Comparison of ENCODE assay signal across 11 cellular contexts in genomic region chr3:188298585-188298984, GRCh38.
DNase-seq lines count a peak whose midpoint lies in the region; ATAC-seq and TF ChIP-seq lines count a peak whose summit lies in the region.
"Had no signal": no experiment of that assay in that cellular context is flagged by ENCODE, and none has a peak within 500 bp of the region (broad histone marks: within the 10 kb centered on the region; RNA-seq: fewer than 3 reads in every experiment).

No MANE protein-coding gene starts in this region.

- TF ChIP-seq CTCF in OCI-LY3 (IDR thresholded peaks at IDR 0.05; ENCODE audit: low read depth, low read length) = no peak
- no peak for TF ChIP-seq CTCF in sigmoid colon (IDR thresholded peaks at IDR 0.05)

- H3K4me2 ChIP-seq in OCI-LY3 (ENCODE audit: low read length) = peak overlapping the region; percentile 88

- H3K4me3 ChIP-seq in OCI-LY3 (ENCODE audit: low read length) = no peak overlapping the region
- H3K4me3 ChIP-seq in sigmoid colon = no peak overlapping the region

- TF ChIP-seq POLR2A in sigmoid colon (IDR thresholded peaks at IDR 0.05) = no peak

- peak; percentile 3 for ATAC-seq in activated CD4-positive, alpha-beta T cell treated with anti-CD3 and anti-CD28 coated beads for 36 hours
- no peak for ATAC-seq in HG03108 (IDR thresholded peaks at IDR 0.05; ENCODE audit: unreplicated experiment)

- H3K4me1 Mint-ChIP-seq in activated CD4-positive, alpha-beta T cell treated with anti-CD3 and anti-CD28 coated beads for 36 hours = peaks cover 86% of the 10 kb centered on the region
- peaks cover 33 to 62% of the 10 kb centered on the region in 2 donors for H3K4me1 Mint-ChIP-seq in immature natural killer cell

- peaks cover 19% of the 10 kb centered on the region for H3K36me3 Mint-ChIP-seq in activated CD4-positive, alpha-beta T cell treated with anti-CD3 and anti-CD28 coated beads for 36 hours (ENCODE audit: low read depth)
- H3K36me3 Mint-ChIP-seq in immature natural killer cell = peaks cover 6 to 20% (median 9%) of the 10 kb centered on the region in 3 donors

- no peaks in the 10 kb centered on the region for H4K20me1 ChIP-seq in OCI-LY3 (ENCODE audit: insufficient read depth, low read length)

- H3K9me3 Mint-ChIP-seq in activated CD4-positive, alpha-beta T cell treated with anti-CD3 and anti-CD28 coated beads for 36 hours (ENCODE audit: low read depth) = no peaks in the 10 kb centered on the region
- H3K9me3 Mint-ChIP-seq in immature natural killer cell = no peaks in the 10 kb centered on the region
- H3K9me3 Mint-ChIP-seq: neural crest cell had no signal

- TF ChIP-seq EP300 in sigmoid colon (IDR thresholded peaks at IDR 0.05) = no peak

- H3K27ac Mint-ChIP-seq in activated CD4-positive, alpha-beta T cell treated with anti-CD3 and anti-CD28 coated beads for 36 hours = peak overlapping the region; percentile 96
- no peak overlapping the region for H3K27ac Mint-ChIP-seq in immature natural killer cell

- 35 to 46% methylated on average over 3 of the region's 3 CpGs for WGBS in sigmoid colon, 2 donors

- peak overlapping the region; percentile 55 for H3K4me3 Mint-ChIP-seq in activated CD4-positive, alpha-beta T cell treated with anti-CD3 and anti-CD28 coated beads for 36 hours
- peak overlapping the region in 1 of 5 donors; percentile 15 for H3K4me3 Mint-ChIP-seq in immature natural killer cell
- H3K4me3 Mint-ChIP-seq: neural crest cell had no signal

- H3K27ac ChIP-seq in OCI-LY3 (ENCODE audit: low read length) (peak overlapping the region; percentile 37), sigmoid colon (peak overlapping the region; percentile 75 to 94 (median 84))

- no peaks in the 10 kb centered on the region for H3K27me3 ChIP-seq in OCI-LY3 (ENCODE audit: low read depth, low read length)
- H3K27me3 ChIP-seq in sigmoid colon = no peaks in the 10 kb centered on the region

- H3K4me1 ChIP-seq in OCI-LY3 (ENCODE audit: low read length) (peaks cover 66% of the 10 kb centered on the region), sigmoid colon (peaks cover 0 to 100% (median 93%) of the 10 kb centered on the region in 4 donors)

- POLR2A ChIA-PET in activated CD4-positive, alpha-beta T cell treated with anti-CD3 and anti-CD28 coated beads for 36 hours (lab: Charles Lee) = interaction anchor here (0.5 to 3.0 kb wide), 13 partner anchors 13 to 760 kb away, joined by 3 to 23 read pairs (median 4); no protein-coding TSS in a partner anchor

- peak overlapping the region; percentile 50; the same call in 1 of the 2 replicates for H3K9ac ChIP-seq in OCI-LY3 (ENCODE audit: low read length)

- CTCF ChIA-PET in activated CD4-positive, alpha-beta T cell treated with anti-CD3 and anti-CD28 coated beads for 36 hours (lab: Charles Lee) = interaction anchor here (0.5 to 3.9 kb wide), 16 partner anchors 9 to 656 kb away, joined by 3 to 35 read pairs (median 4); partner anchors contain the start of gene BCL6

- H2AFZ ChIP-seq in OCI-LY3 (ENCODE audit: low read depth, low read length) = no peak overlapping the region

- intact Hi-C loops in activated CD4-positive, alpha-beta T cell treated with anti-CD3 and anti-CD28 coated beads for 36 hours (cut with DNase I, micrococcal nuclease) = loop anchor here (2.0 to 5.0 kb wide), 10 partner anchors 42 to 654 kb away; no protein-coding TSS in a partner anchor
- intact Hi-C loops in sigmoid colon (cut with DNase I) = no loop called here

- no peaks in the 10 kb centered on the region for H3K27me3 Mint-ChIP-seq in activated CD4-positive, alpha-beta T cell treated with anti-CD3 and anti-CD28 coated beads for 36 hours
- peaks cover 0 to 2% (median 0%) of the 10 kb centered on the region in 3 donors for H3K27me3 Mint-ChIP-seq in immature natural killer cell (ENCODE audit: low read depth in 3 of 3)

- H3K79me2 ChIP-seq in OCI-LY3 (ENCODE audit: low read length) = no peaks in the 10 kb centered on the region

- no peak for DNase-seq in activated CD4-positive, alpha-beta T cell treated with anti-CD3 and anti-CD28 coated beads for 36 hours
- DNase-seq in activated CD4-positive, alpha-beta T cell treated with anti-CD3 and anti-CD28 coated beads for 48 hours = no peak
- DNase-seq in dermis blood vessel endothelial cell (peak; percentile 43), sigmoid colon (no peak), immature natural killer cell (no peak), NCI-H128 (lab: John Stamatoyannopoulos, UW; ENCODE audit: unreplicated experiment) (no peak)
- DNase-seq: activated CD8-positive, alpha-beta memory T cell treated with anti-CD3 and anti-CD28 coated beads for 24 hours; Karpas-422 had no signal

- H3K9me3 ChIP-seq in OCI-LY3 (ENCODE audit: insufficient read depth, low read length) = no peaks in the 10 kb centered on the region
- H3K9me3 ChIP-seq in sigmoid colon = no peaks in the 10 kb centered on the region

- H3K36me3 ChIP-seq in OCI-LY3 (replicated peaks; ENCODE audit: low read depth, low read length) = no peaks in the 10 kb centered on the region
- no peaks in the 10 kb centered on the region for H3K36me3 ChIP-seq in sigmoid colon
